Comparison of ENCODE assay signal across 9 cellular contexts in genomic region chr12:123267991-123268843, GRCh38. TPM values are rescaled to one million over a fixed set of nuclear protein-coding genes. Genes with fewer than 3 reads are reported as not detected.
A peak's percentile ranks its signal among the peaks of the same experiment; 100 is the strongest.
DNase-seq lines count a peak whose midpoint lies in the region; ATAC-seq and TF ChIP-seq lines count a peak whose summit lies in the region.
"Had no signal": no experiment of that assay in that cellular context is flagged by ENCODE, and none has a peak within 500 bp of the region (broad histone marks: within the 10 kb centered on the region; RNA-seq: fewer than 3 reads in every experiment).

No MANE protein-coding gene starts in this region.

- CTCF ChIA-PET in RWPE1 (lab: Yijun Ruan, JAX) = interaction anchor here (0.5 to 0.6 kb wide), 2 partner anchors 129 to 266 kb away, joined by 3 to 5 read pairs; no protein-coding TSS in a partner anchor

- peaks cover 10% of the 10 kb centered on the region for H3K4me1 ChIP-seq in rectal smooth muscle tissue (ENCODE audit: control insufficient read depth, insufficient read depth, low read length)

- TF ChIP-seq CTCF in RWPE1 (conservative IDR thresholded peaks at IDR 0.05; ENCODE audit: low read depth) (no peak), glutamatergic neuron (IDR thresholded peaks at IDR 0.05; ENCODE audit: partially characterized antibody, unreplicated experiment) (no peak)

- peak overlapping the region; percentile 97 for H3K27ac Mint-ChIP-seq in glutamatergic neuron (ENCODE audit: unreplicated experiment)

- POLR2A ChIA-PET in RWPE1 (lab: Yijun Ruan, JAX; ENCODE audit: low non-redundant PET) = interaction anchor here (0.6 kb wide), 1 partner anchor 27 kb away, joined by 3 read pairs; no protein-coding TSS in a partner anchor

- H3K27me3 ChIP-seq in rectal smooth muscle tissue (ENCODE audit: control insufficient read depth, insufficient read depth, low read length) = no peaks in the 10 kb centered on the region

- H3K36me3 Mint-ChIP-seq in glutamatergic neuron (ENCODE audit: unreplicated experiment) = no peaks in the 10 kb centered on the region

- peak overlapping the region; percentile 95 for H3K4me3 Mint-ChIP-seq in glutamatergic neuron (ENCODE audit: unreplicated experiment)

- peaks cover 20% of the 10 kb centered on the region for H3K9me3 Mint-ChIP-seq in glutamatergic neuron (ENCODE audit: unreplicated experiment)

- DNase-seq in NCI-H510A (lab: John Stamatoyannopoulos, UW) (peak; percentile 31), NCI-H510A treated with DMSO at 0.1 percent for 48 hours (lab: John Stamatoyannopoulos, UW) (no peak), RWPE1 (ENCODE audit: low spot score) (no peak), glutamatergic neuron (peak; percentile 68), AG20443 (ENCODE audit: low spot score) (no peak)
- DNase-seq in stimulated activated CD4-positive, alpha-beta T cell treated with anti-CD3 and anti-CD28 coated beads, Interleukin-4, amount 100 ng/mL, for 4 hours = no peak

- H3K4me1 Mint-ChIP-seq in glutamatergic neuron (ENCODE audit: low read depth, unreplicated experiment) = peaks cover 27% of the 10 kb centered on the region

- H3K27ac ChIP-seq in RWPE1 (peak overlapping the region; percentile 83), rectal smooth muscle tissue (ENCODE audit: low read depth, low read length) (peak overlapping the region; percentile 30)
- H3K27ac ChIP-seq: C4-2B had no signal

- peaks cover 9% of the 10 kb centered on the region for H3K36me3 ChIP-seq in rectal smooth muscle tissue (ENCODE audit: control insufficient read depth, insufficient read depth, low read length)

- H3K9ac ChIP-seq in rectal smooth muscle tissue (ENCODE audit: low read length) = no peak overlapping the region

- no peak for ATAC-seq in HG03135 (IDR thresholded peaks at IDR 0.05; ENCODE audit: unreplicated experiment)

- H3K27me3 Mint-ChIP-seq in glutamatergic neuron (ENCODE audit: unreplicated experiment) = peaks cover 23% of the 10 kb centered on the region

- H3K4me3 ChIP-seq in rectal smooth muscle tissue (ENCODE audit: low read length) = peak overlapping the region; percentile 24

RNA-seq across cellular contexts. Expression of gene CDK2AP1, which starts 3.4 kb away (rescaled TPM):
- total RNA-seq in glutamatergic neuron (ENCODE audit: unreplicated experiment) = 135 TPM

RNA-seq across cellular contexts. Expression of gene MTRFR, which starts 35.0 kb away (rescaled TPM):
- total RNA-seq in glutamatergic neuron (ENCODE audit: unreplicated experiment) = 11.1 TPM

RNA-seq across cellular contexts. Expression of gene MPHOSPH9, which starts 35.3 kb away (rescaled TPM):
- 38.4 TPM for total RNA-seq in glutamatergic neuron (ENCODE audit: unreplicated experiment)

Comparison
In these comparisons a context has a peak if more than half of its experiments do, and no peak if none do; other contexts are left out.
1. DNase-seq: peak in NCI-H510A (single experiment) and glutamatergic neuron (single experiment); none in NCI-H510A treated with DMSO at 0.1 percent for 48 hours (single experiment), RWPE1 (single experiment), AG20443 (single experiment) and stimulated activated CD4-positive, alpha-beta T cell treated with anti-CD3 and anti-CD28 coated beads, Interleukin-4, amount 100 ng/mL, for 4 hours (0 of 2).